In genomic region chr7:20797174-20798080, GRCh38 we compare ENCODE assay signal across 8 cellular contexts. TPM values are rescaled to one million over a fixed set of nuclear protein-coding genes. Genes with fewer than 3 reads are reported as not detected.
DNase-seq lines count a peak whose midpoint lies in the region; ATAC-seq, FAIRE-seq and TF ChIP-seq lines count a peak whose summit lies in the region.

No MANE protein-coding gene starts in this region.

- H3K27me3 ChIP-seq in effector memory CD4-positive, alpha-beta T cell (replicated peaks; ENCODE audit: control insufficient read depth, insufficient read depth, low read length, poor library complexity, severe bottlenecking), result peaks cover 49% of the 10 kb centered on the region
- H3K27me3 ChIP-seq in neuron (ENCODE audit: insufficient read depth, low read length), result peaks cover 57% of the 10 kb centered on the region

- H3K4me1 ChIP-seq in effector memory CD4-positive, alpha-beta T cell (ENCODE audit: control insufficient read depth, insufficient read depth, low read length, poor library complexity, severe bottlenecking), result peaks cover 11% of the 10 kb centered on the region
- peaks cover 26% of the 10 kb centered on the region for H3K4me1 ChIP-seq in neuron (ENCODE audit: insufficient read depth, low read length)

- peak overlapping the region; percentile 74 for H2AFZ ChIP-seq in neuron (ENCODE audit: low read depth, low read length)

- no peak for TF ChIP-seq POLR2A in GM12891 (IDR thresholded peaks at IDR 0.05; ENCODE audit: low read depth, low read length)

- H3K27ac ChIP-seq in effector memory CD4-positive, alpha-beta T cell (ENCODE audit: insufficient read depth, low read length, poor library complexity, severe bottlenecking), result no peak overlapping the region

- FAIRE-seq in GM12891 (lab: Jason Lieb, UNC), result no peak

- DNase-seq in DMS53 (lab: John Stamatoyannopoulos, UW) (peak; percentile 98), SHP77 (lab: John Stamatoyannopoulos, UW) (peak; percentile 74 to 84), GM12891 (ENCODE audit: insufficient read length, low spot score) (no peak), mucosa of gallbladder (ENCODE audit: low spot score) (no peak)
- no peak for DNase-seq in effector memory CD4-positive, alpha-beta T cell

- peaks cover 6% of the 10 kb centered on the region for H3K9me3 ChIP-seq in effector memory CD4-positive, alpha-beta T cell (ENCODE audit: control insufficient read depth, low read length)
- H3K9me3 ChIP-seq in neuron (ENCODE audit: low read length), result no peaks in the 10 kb centered on the region

- no peaks in the 10 kb centered on the region for H3K36me3 ChIP-seq in effector memory CD4-positive, alpha-beta T cell (ENCODE audit: control insufficient read depth, insufficient read depth, low read length)
- H3K36me3 ChIP-seq in neuron (ENCODE audit: insufficient read depth, low read length), result no peaks in the 10 kb centered on the region

- H3K4me3 ChIP-seq in effector memory CD4-positive, alpha-beta T cell (ENCODE audit: insufficient read depth, low read depth, low read length, poor library complexity, severe bottlenecking), result peak overlapping the region; percentile 44
- H3K4me3 ChIP-seq in neuron (ENCODE audit: low read length), result peak overlapping the region; percentile 58

- ATAC-seq in GM21367 (IDR thresholded peaks at IDR 0.05; ENCODE audit: unreplicated experiment) (peak; percentile 62), HG03565 (IDR thresholded peaks at IDR 0.05; ENCODE audit: unreplicated experiment) (peak; percentile 32)

TF ChIP-seq in GM12891, 5 proteins besides CTCF, POLR2A, EP300 and RAD21:
- no peak for TF ChIP-seq POU2F2 (IDR thresholded peaks at IDR 0.05; ENCODE audit: low read depth, low read length)
- TF ChIP-seq SPI1 (IDR thresholded peaks at IDR 0.05; ENCODE audit: low read depth, low read length), result no peak
- no peak for TF ChIP-seq TAF1 (IDR thresholded peaks at IDR 0.05; ENCODE audit: low read depth, low read length)
- no peak for TF ChIP-seq PAX5 (IDR thresholded peaks at IDR 0.05; ENCODE audit: insufficient read depth, low read length, severe bottlenecking)
- TF ChIP-seq POLR2AphosphoS5 (IDR thresholded peaks at IDR 0.05; ENCODE audit: low read depth, low read length), result no peak

RNA-seq across cellular contexts. Expression of gene SP8, which starts 10.7 kb away (rescaled TPM):
- not detected for polyA plus RNA-seq in GM12891 (2012; ENCODE audit: low read depth, missing spikeins)
- total RNA-seq in mucosa of gallbladder, result not detected

Comparison
In these comparisons a context has a peak if more than half of its experiments do, and no peak if none do; other contexts are left out.
1. DNase-seq: peak in DMS53 (single experiment) and SHP77 (2 of 2); none in effector memory CD4-positive, alpha-beta T cell (0 of 3), GM12891 (single experiment) and mucosa of gallbladder (single experiment).